In genomic region chr2:140085674-140086073, GRCh38 we compare ENCODE assay signal across 13 cellular contexts.
DNase-seq lines count a peak whose midpoint lies in the region; ATAC-seq and TF ChIP-seq lines count a peak whose summit lies in the region.
"Had no signal": no experiment of that assay in that cellular context is flagged by ENCODE, and none has a peak within 500 bp of the region (broad histone marks: within the 10 kb centered on the region; RNA-seq: fewer than 3 reads in every experiment).

No MANE protein-coding gene starts in this region.

- peaks cover 4% of the 10 kb centered on the region for H3K9me3 Mint-ChIP-seq in activated CD4-positive, alpha-beta T cell treated with anti-CD3 and anti-CD28 coated beads for 36 hours (ENCODE audit: low read depth)
- H3K9me3 Mint-ChIP-seq in type B pancreatic cell: no peaks in the 10 kb centered on the region
- H3K9me3 Mint-ChIP-seq: activated naive CD8-positive, alpha-beta T cell treated with anti-CD3 and anti-CD28 coated beads, Interleukin-2, amount 10 ng/mL, durations not matched to agents 7 days and 5 days had no signal

- H3K36me3 Mint-ChIP-seq in activated CD4-positive, alpha-beta T cell treated with anti-CD3 and anti-CD28 coated beads for 36 hours (ENCODE audit: low read depth): no peaks in the 10 kb centered on the region
- no peaks in the 10 kb centered on the region for H3K36me3 Mint-ChIP-seq in type B pancreatic cell
- H3K36me3 Mint-ChIP-seq: activated naive CD8-positive, alpha-beta T cell treated with anti-CD3 and anti-CD28 coated beads, Interleukin-2, amount 10 ng/mL, durations not matched to agents 7 days and 5 days had no signal

- POLR2A ChIA-PET in activated CD4-positive, alpha-beta T cell treated with anti-CD3 and anti-CD28 coated beads for 36 hours (lab: Charles Lee): no interaction called here

- DNase-seq in Ammon's horn (ENCODE audit: low spot score): peak; percentile 5
- DNase-seq in Kasumi-1 (lab: John Stamatoyannopoulos, UW): peak; percentile 9 to 12
- peak; percentile 4 for DNase-seq in astrocyte of the spinal cord (ENCODE audit: low read depth, low spot score)
- DNase-seq in kidney glomerular epithelial cell (lab: John Stamatoyannopoulos, UW): peak; percentile 42
- DNase-seq in activated CD4-positive, alpha-beta T cell treated with anti-CD3 and anti-CD28 coated beads for 36 hours: no peak
- DNase-seq in hepatic stellate cell (ENCODE audit: low spot score): no peak
- no peak for DNase-seq in ecto neural progenitor cell (ENCODE audit: low spot score)
- DNase-seq in type B pancreatic cell (ENCODE audit: extremely low spot score, unreplicated experiment): no peak
- DNase-seq: activated naive CD8-positive, alpha-beta T cell treated with anti-CD3 and anti-CD28 coated beads, Interleukin-2, amount 10 ng/mL, durations not matched to agents 7 days and 5 days; gastrocnemius medialis; NCI-H2029 treated with DMSO at 0.1 percent for 48 hours had no signal

- TF ChIP-seq CTCF in astrocyte of the spinal cord (IDR thresholded peaks at IDR 0.05; ENCODE audit: low read depth, low read length): peak; percentile 14
- TF ChIP-seq CTCF in type B pancreatic cell (conservative IDR thresholded peaks at IDR 0.05): no peak

- no peaks in the 10 kb centered on the region for H3K4me1 Mint-ChIP-seq in activated CD4-positive, alpha-beta T cell treated with anti-CD3 and anti-CD28 coated beads for 36 hours
- H3K4me1 Mint-ChIP-seq in type B pancreatic cell (ENCODE audit: unreplicated experiment): no peaks in the 10 kb centered on the region
- H3K4me1 Mint-ChIP-seq: activated naive CD8-positive, alpha-beta T cell treated with anti-CD3 and anti-CD28 coated beads, Interleukin-2, amount 10 ng/mL, durations not matched to agents 7 days and 5 days had no signal

- in situ Hi-C loops in astrocyte of the spinal cord (cut with HindIII; ENCODE audit: low sequenced_read_pairs): no loop called here

- no peak overlapping the region for H3K27ac Mint-ChIP-seq in activated CD4-positive, alpha-beta T cell treated with anti-CD3 and anti-CD28 coated beads for 36 hours
- H3K27ac Mint-ChIP-seq in type B pancreatic cell: no peak overlapping the region
- H3K27ac Mint-ChIP-seq: activated naive CD8-positive, alpha-beta T cell treated with anti-CD3 and anti-CD28 coated beads, Interleukin-2, amount 10 ng/mL, durations not matched to agents 7 days and 5 days had no signal

- ATAC-seq in activated CD4-positive, alpha-beta T cell treated with anti-CD3 and anti-CD28 coated beads for 36 hours: no peak
- ATAC-seq: activated CD4-positive, CD25-positive, alpha-beta regulatory T cell treated with anti-CD3 and anti-CD28 coated beads, Interleukin-2, amount 50 U/mL, for 24 hours; gastrocnemius medialis had no signal

- intact Hi-C loops in activated CD4-positive, alpha-beta T cell treated with anti-CD3 and anti-CD28 coated beads for 36 hours (cut with DNase I, micrococcal nuclease): no loop called here

- CTCF ChIA-PET in activated CD4-positive, alpha-beta T cell treated with anti-CD3 and anti-CD28 coated beads for 36 hours (lab: Charles Lee): interaction anchor here (1.0 kb wide), 1 partner anchor 136 kb away, joined by 3 read pairs; no protein-coding TSS in a partner anchor

- no peak overlapping the region for H3K4me3 ChIP-seq in astrocyte of the spinal cord (ENCODE audit: low read depth, low read length)
- H3K4me3 ChIP-seq: BLaER1, gastrocnemius medialis had no signal

- no peaks in the 10 kb centered on the region for H3K27me3 Mint-ChIP-seq in activated CD4-positive, alpha-beta T cell treated with anti-CD3 and anti-CD28 coated beads for 36 hours
- no peaks in the 10 kb centered on the region for H3K27me3 Mint-ChIP-seq in type B pancreatic cell
- H3K27me3 Mint-ChIP-seq: activated naive CD8-positive, alpha-beta T cell treated with anti-CD3 and anti-CD28 coated beads, Interleukin-2, amount 10 ng/mL, durations not matched to agents 7 days and 5 days had no signal

- no peak overlapping the region for H3K4me3 Mint-ChIP-seq in activated CD4-positive, alpha-beta T cell treated with anti-CD3 and anti-CD28 coated beads for 36 hours
- no peak overlapping the region for H3K4me3 Mint-ChIP-seq in type B pancreatic cell
- H3K4me3 Mint-ChIP-seq: activated naive CD8-positive, alpha-beta T cell treated with anti-CD3 and anti-CD28 coated beads, Interleukin-2, amount 10 ng/mL, durations not matched to agents 7 days and 5 days had no signal

Comparison
In these comparisons a context has a peak if more than half of its experiments do, and no peak if none do; other contexts are left out.
1. DNase-seq: peak in Ammon's horn (single experiment), Kasumi-1 (2 of 2), astrocyte of the spinal cord (single experiment) and kidney glomerular epithelial cell (single experiment); none in activated CD4-positive, alpha-beta T cell treated with anti-CD3 and anti-CD28 coated beads for 36 hours (single experiment), hepatic stellate cell (single experiment), ecto neural progenitor cell (single experiment) and type B pancreatic cell (single experiment).